ENCODE assay signal across 22 cellular contexts in the genomic region with DNA sequence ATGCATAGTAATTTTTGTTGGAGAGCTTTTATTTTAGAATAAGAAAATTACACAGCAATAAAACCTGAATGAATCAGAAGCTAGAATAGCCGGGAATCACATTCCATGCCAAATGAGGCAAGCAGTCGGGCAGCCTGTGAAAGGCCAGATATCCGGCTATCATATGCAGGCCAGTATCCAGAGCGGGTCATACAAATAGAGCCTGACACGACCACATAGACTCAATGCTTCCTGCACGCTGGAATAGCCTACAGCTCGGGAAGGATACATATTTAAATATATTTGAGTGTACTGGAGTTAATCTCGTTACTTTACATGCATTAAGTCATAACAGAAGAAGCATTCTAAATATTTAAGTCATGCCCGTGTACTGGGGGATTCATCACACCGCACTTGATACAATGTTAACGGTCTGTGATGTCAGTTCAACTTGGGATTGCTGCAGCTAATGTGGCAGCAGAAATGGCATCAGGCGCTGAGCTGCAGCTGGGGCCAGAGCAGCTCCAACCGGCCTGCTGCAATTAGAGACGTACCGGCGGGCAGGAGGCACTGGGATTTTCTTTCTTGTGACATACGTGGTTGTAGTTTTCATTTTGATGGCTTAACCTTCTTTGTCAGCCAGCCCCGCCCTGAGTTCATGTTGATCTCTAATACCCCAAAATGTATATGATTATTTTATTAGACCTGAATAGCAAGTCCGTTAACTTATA.
DNase-seq lines count a peak whose midpoint lies in the region; ATAC-seq, FAIRE-seq and TF ChIP-seq lines count a peak whose summit lies in the region.
"Had no signal": no experiment of that assay in that cellular context is flagged by ENCODE, and none has a peak within 500 bp of the region (broad histone marks: within the 10 kb centered on the region; RNA-seq: fewer than 3 reads in every experiment).

No MANE protein-coding gene starts in this region.

- H2AFZ ChIP-seq in osteoblast (ENCODE audit: low read length): no peak overlapping the region

- intact Hi-C loops in activated CD4-positive, alpha-beta memory T cell treated with anti-CD3 and anti-CD28 coated beads for 36 hours (cut with micrococcal nuclease): no loop called here

- no peak overlapping the region for H3K4me3 Mint-ChIP-seq in activated CD4-positive, alpha-beta memory T cell treated with anti-CD3 and anti-CD28 coated beads for 36 hours
- no peak overlapping the region for H3K4me3 Mint-ChIP-seq in activated T-cell treated with anti-CD3 and anti-CD28 coated beads, Interleukin-2, amount 50 U/mL, for 4 hours
- H3K4me3 Mint-ChIP-seq: CD4-positive, CD25-positive, alpha-beta regulatory T cell; IgD-negative memory B cell had no signal

- no peaks in the 10 kb centered on the region for H3K27me3 ChIP-seq in osteoblast (ENCODE audit: insufficient read depth, low read length)
- H3K27me3 ChIP-seq: SJSA1 had no signal

- H3K4me2 ChIP-seq in osteoblast (ENCODE audit: insufficient read depth, low read length): no peak overlapping the region

- H3K4me3 ChIP-seq in coronary artery: no peak overlapping the region
- no peak overlapping the region for H3K4me3 ChIP-seq in osteoblast (ENCODE audit: insufficient read depth, low read length)
- H3K4me3 ChIP-seq: SJSA1 had no signal

- no peaks in the 10 kb centered on the region for H3K9me3 ChIP-seq in osteoblast (ENCODE audit: low read depth, low read length)

- CTCF ChIA-PET in activated CD4-positive, alpha-beta memory T cell treated with anti-CD3 and anti-CD28 coated beads for 36 hours (lab: Charles Lee): no interaction called here

- H3K9me3 Mint-ChIP-seq in activated CD4-positive, alpha-beta memory T cell treated with anti-CD3 and anti-CD28 coated beads for 36 hours: no peaks in the 10 kb centered on the region
- peaks cover 4% of the 10 kb centered on the region for H3K9me3 Mint-ChIP-seq in activated T-cell treated with anti-CD3 and anti-CD28 coated beads, Interleukin-2, amount 50 U/mL, for 4 hours
- H3K9me3 Mint-ChIP-seq: CD4-positive, CD25-positive, alpha-beta regulatory T cell had no signal

- no peak for TF ChIP-seq CTCF in coronary artery (IDR thresholded peaks at IDR 0.05)
- no peak for TF ChIP-seq CTCF in osteoblast (IDR thresholded peaks at IDR 0.05; ENCODE audit: extremely low read depth, low read depth, low read length)
- TF ChIP-seq CTCF in D721Med (IDR thresholded peaks at IDR 0.05; ENCODE audit: insufficient read depth, missing control alignments): no peak

- DNase-seq in ACHN: peak; percentile 88
- DNase-seq in coronary artery (ENCODE audit: low spot score): peak; percentile 21
- peak; percentile 85 for DNase-seq in kidney tubule cell (ENCODE audit: low spot score)
- peak; percentile 89 for DNase-seq in osteoblast (ENCODE audit: insufficient read length, low spot score, missing footprints)
- DNase-seq in activated CD4-positive, alpha-beta memory T cell treated with anti-CD3 and anti-CD28 coated beads for 36 hours: no peak
- DNase-seq in activated T-cell treated with anti-CD3 and anti-CD28 coated beads, Interleukin-2, amount 50 U/mL, for 4 hours: no peak
- no peak for DNase-seq in D721Med (ENCODE audit: insufficient read length, low spot score)
- DNase-seq: CD4-positive, CD25-positive, alpha-beta regulatory T cell; COR-L47; GOT3; NCI-H1105; NCI-H146; NCI-H2029; NCI-H524 treated with DMSO at 0.1 percent for 48 hours had no signal

- no peaks in the 10 kb centered on the region for H3K79me2 ChIP-seq in osteoblast (ENCODE audit: insufficient read depth, low read length)

- H3K36me3 Mint-ChIP-seq in activated CD4-positive, alpha-beta memory T cell treated with anti-CD3 and anti-CD28 coated beads for 36 hours: no peaks in the 10 kb centered on the region
- H3K36me3 Mint-ChIP-seq in activated T-cell treated with anti-CD3 and anti-CD28 coated beads, Interleukin-2, amount 50 U/mL, for 4 hours (ENCODE audit: insufficient read depth): no peaks in the 10 kb centered on the region
- H3K36me3 Mint-ChIP-seq: CD4-positive, CD25-positive, alpha-beta regulatory T cell had no signal

- no peaks in the 10 kb centered on the region for H3K4me1 ChIP-seq in osteoblast (ENCODE audit: insufficient read depth, low read length)
- H3K4me1 ChIP-seq: SJSA1 had no signal

- no peak overlapping the region for H3K27ac ChIP-seq in coronary artery
- no peak overlapping the region for H3K27ac ChIP-seq in osteoblast (ENCODE audit: low read depth, low read length)
- H3K27ac ChIP-seq: SJSA1 had no signal

- peaks cover 19% of the 10 kb centered on the region for H4K20me1 ChIP-seq in osteoblast (ENCODE audit: insufficient read depth, low read length)

- no peak for ATAC-seq in activated T-cell treated with anti-CD3 and anti-CD28 coated beads, Interleukin-2, amount 50 U/mL, for 4 hours
- ATAC-seq in HG03159 (IDR thresholded peaks at IDR 0.05; ENCODE audit: unreplicated experiment): no peak
- ATAC-seq: HCT116, Right ventricle myocardium inferior had no signal

- peaks cover 3% of the 10 kb centered on the region for H3K27me3 Mint-ChIP-seq in activated CD4-positive, alpha-beta memory T cell treated with anti-CD3 and anti-CD28 coated beads for 36 hours
- H3K27me3 Mint-ChIP-seq in activated T-cell treated with anti-CD3 and anti-CD28 coated beads, Interleukin-2, amount 50 U/mL, for 4 hours (ENCODE audit: low read depth): peaks cover 6% of the 10 kb centered on the region
- H3K27me3 Mint-ChIP-seq: IgD-negative memory B cell had no signal

- in situ Hi-C loops in ACHN (cut with HindIII; ENCODE audit: low pct_ligation_motif_present, low pct_unique_long_range_greater_than_20kb, low sequenced_read_pairs): no loop called here

- no peaks in the 10 kb centered on the region for H3K4me1 Mint-ChIP-seq in activated CD4-positive, alpha-beta memory T cell treated with anti-CD3 and anti-CD28 coated beads for 36 hours (ENCODE audit: low read depth)
- H3K4me1 Mint-ChIP-seq in activated T-cell treated with anti-CD3 and anti-CD28 coated beads, Interleukin-2, amount 50 U/mL, for 4 hours (ENCODE audit: low read depth): no peaks in the 10 kb centered on the region
- H3K4me1 Mint-ChIP-seq: CD4-positive, CD25-positive, alpha-beta regulatory T cell; IgD-negative memory B cell had no signal

- peaks cover 35% of the 10 kb centered on the region for H3K36me3 ChIP-seq in osteoblast (ENCODE audit: insufficient read depth, low read length)
- H3K36me3 ChIP-seq: SJSA1 had no signal

- H3K27ac Mint-ChIP-seq in activated CD4-positive, alpha-beta memory T cell treated with anti-CD3 and anti-CD28 coated beads for 36 hours: no peak overlapping the region
- H3K27ac Mint-ChIP-seq: IgD-negative memory B cell had no signal

- POLR2A ChIA-PET in activated CD4-positive, alpha-beta memory T cell treated with anti-CD3 and anti-CD28 coated beads for 36 hours (lab: Charles Lee): no interaction called here

- no peak for FAIRE-seq in D721Med (lab: Jason Lieb, UNC)
- FAIRE-seq: G401.6, GM12892, GM18507 had no signal

Comparison
In these comparisons a context has a peak if more than half of its experiments do, and no peak if none do; other contexts are left out.
1. DNase-seq: peak in ACHN (single experiment), coronary artery (single experiment), kidney tubule cell (single experiment) and osteoblast (single experiment); none in activated CD4-positive, alpha-beta memory T cell treated with anti-CD3 and anti-CD28 coated beads for 36 hours (single experiment), activated T-cell treated with anti-CD3 and anti-CD28 coated beads, Interleukin-2, amount 50 U/mL, for 4 hours (single experiment) and D721Med (single experiment).